Comparison of ENCODE assay signal across 1 cellular context in the genomic region with DNA sequence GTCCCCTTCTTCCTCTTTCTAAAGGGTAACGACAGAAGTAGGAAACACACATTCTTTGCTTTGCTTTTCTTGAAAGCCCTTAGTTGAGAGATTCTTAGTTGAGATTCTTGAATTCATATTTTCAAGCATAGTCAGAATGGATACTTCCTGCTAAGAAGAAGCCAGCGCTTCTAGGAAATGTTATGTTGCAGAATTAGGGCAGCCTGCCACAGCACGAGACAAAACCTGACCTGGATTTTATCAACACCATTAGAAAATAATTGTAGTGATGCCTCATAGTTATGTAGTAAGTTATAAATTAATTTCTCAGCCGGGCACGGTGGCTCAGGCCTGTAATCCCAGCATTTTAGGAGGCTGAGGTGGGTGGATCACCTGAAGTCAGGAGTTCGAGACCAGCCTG.
TF ChIP-seq lines count a peak whose summit lies in the region.

No MANE protein-coding gene starts in this region.

TF ChIP-seq in SK-N-SH treated with all-trans-retinoic acid at 6 μM for 48 hours, 23 proteins besides CTCF, POLR2A, EP300 and RAD21 (continued from another document):
- TF ChIP-seq, protein P1, sequence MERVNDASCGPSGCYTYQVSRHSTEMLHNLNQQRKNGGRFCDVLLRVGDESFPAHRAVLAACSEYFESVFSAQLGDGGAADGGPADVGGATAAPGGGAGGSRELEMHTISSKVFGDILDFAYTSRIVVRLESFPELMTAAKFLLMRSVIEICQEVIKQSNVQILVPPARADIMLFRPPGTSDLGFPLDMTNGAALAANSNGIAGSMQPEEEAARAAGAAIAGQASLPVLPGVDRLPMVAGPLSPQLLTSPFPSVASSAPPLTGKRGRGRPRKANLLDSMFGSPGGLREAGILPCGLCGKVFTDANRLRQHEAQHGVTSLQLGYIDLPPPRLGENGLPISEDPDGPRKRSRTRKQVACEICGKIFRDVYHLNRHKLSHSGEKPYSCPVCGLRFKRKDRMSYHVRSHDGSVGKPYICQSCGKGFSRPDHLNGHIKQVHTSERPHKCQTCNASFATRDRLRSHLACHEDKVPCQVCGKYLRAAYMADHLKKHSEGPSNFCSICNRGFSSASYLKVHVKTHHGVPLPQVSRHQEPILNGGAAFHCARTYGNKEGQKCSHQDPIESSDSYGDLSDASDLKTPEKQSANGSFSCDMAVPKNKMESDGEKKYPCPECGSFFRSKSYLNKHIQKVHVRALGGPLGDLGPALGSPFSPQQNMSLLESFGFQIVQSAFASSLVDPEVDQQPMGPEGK (CRISPR knock-in tag; IDR thresholded peaks at IDR 0.05; ENCODE audit: borderline replicate concordance) = no peak
- TF ChIP-seq GLIS3 (CRISPR knock-in tag; IDR thresholded peaks at IDR 0.05) = no peak
